ENCODE assay signal across 1 cellular context in the genomic region with DNA sequence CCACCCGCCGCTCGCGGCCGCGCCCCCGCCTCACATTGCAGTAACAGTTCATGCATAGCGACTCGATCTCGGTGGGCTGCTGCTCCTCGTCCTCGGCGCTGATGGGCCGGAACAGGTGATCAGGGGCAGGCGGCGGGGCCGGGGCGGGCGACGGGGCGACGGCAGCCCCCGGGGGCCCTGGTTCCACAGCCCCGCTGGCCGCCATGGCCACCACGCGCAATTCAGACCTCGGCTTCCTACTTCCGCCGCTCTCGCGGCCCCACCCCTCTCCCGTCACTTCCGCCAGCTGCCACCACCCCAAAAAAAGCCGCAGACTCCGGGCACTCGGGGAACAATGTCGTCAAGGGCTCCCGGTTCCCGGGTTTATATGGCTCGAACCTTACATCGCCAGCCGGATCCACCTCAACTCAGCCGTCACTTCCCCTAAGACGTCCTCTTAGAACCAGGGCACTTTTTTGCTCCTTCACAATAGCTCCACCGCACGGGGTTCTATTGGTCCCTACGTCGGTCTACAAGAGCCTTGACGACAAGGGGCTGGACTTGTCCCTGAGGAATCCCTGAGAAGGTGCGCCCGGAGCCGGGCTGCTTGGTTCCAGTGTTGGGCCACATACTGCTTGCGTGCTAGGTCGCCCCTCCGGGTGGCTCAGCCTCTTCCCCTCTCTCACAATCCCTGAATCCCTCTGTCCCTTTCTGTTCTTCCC.
A peak's percentile ranks its signal among the peaks of the same experiment; 100 is the strongest.
TF ChIP-seq lines count a peak whose summit lies in the region.

Gene ZPR1, minus strand, starts transcription at position 238 of the 701 bp plus-strand sequence. Its CDS starts 33 bp downstream, at position 205.

TF ChIP-seq in H1, 55 proteins besides CTCF, POLR2A, EP300 and RAD21 (continued from another document):
- TF ChIP-seq TBP (IDR thresholded peaks at IDR 0.05; ENCODE audit: low read depth, low read length), result 0 out of 2 replicates have a peak, but pooled peaks have one; percentile 29
- peak; percentile 67 for TF ChIP-seq TAF7 (optimal IDR thresholded peaks at IDR 0.05; ENCODE audit: borderline replicate concordance, low read depth, low read length)
- peak; percentile 65; the same call in 1 of the 2 replicates for TF ChIP-seq TAF1 (IDR thresholded peaks at IDR 0.05; ENCODE audit: low read depth, low read length)
- TF ChIP-seq JUN (IDR thresholded peaks at IDR 0.05; ENCODE audit: low read depth, low read length), result no peak
TF ChIP-seq in H1: peak in this region for 16.
